Comparison of ENCODE assay signal across 1 cellular context in genomic region chr6:2899596-2899995, GRCh38.
TF ChIP-seq lines count a peak whose summit lies in the region.

No MANE protein-coding gene starts in this region.

TF ChIP-seq in K562, 482 proteins besides CTCF, POLR2A, EP300 and RAD21:
- TF ChIP-seq ZNF280A (IDR thresholded peaks at IDR 0.05; ENCODE audit: low read depth, partially characterized antibody), result no peak
- no peak for TF ChIP-seq TOE1 (IDR thresholded peaks at IDR 0.05; ENCODE audit: borderline replicate concordance)
- TF ChIP-seq TOE1 (CRISPR knock-in tag; IDR thresholded peaks at IDR 0.05; ENCODE audit: borderline replicate concordance, low read depth), result no peak
- peak; percentile 63; the same call in 1 of the 2 replicates for TF ChIP-seq ZBTB33 (CRISPR knock-in tag; IDR thresholded peaks at IDR 0.05)
